In genomic region chr2:214587442-214587841, GRCh38 we compare ENCODE assay signal across 1 cellular context.
TF ChIP-seq lines count a peak whose summit lies in the region.

No MANE protein-coding gene starts in this region.

TF ChIP-seq in HepG2, 621 proteins besides CTCF, POLR2A, EP300 and RAD21 (continued from another document):
- TF ChIP-seq, protein P1, sequence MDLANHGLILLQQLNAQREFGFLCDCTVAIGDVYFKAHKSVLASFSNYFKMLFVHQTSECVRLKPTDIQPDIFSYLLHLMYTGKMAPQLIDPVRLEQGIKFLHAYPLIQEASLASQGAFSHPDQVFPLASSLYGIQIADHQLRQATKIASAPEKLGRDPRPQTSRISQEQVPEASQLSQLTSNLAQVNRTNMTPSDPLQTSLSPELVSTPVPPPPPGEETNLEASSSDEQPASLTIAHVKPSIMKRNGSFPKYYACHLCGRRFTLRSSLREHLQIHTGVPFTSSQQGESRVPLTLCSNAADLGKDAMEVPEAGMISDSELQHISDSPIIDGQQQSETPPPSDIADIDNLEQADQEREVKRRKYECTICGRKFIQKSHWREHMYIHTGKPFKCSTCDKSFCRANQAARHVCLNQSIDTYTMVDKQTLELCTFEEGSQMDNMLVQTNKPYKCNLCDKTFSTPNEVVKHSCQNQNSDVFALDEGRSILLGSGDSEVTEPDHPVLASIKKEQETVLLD (CRISPR knock-in tag; IDR thresholded peaks at IDR 0.05; ENCODE audit: low read depth), result no peak
- TF ChIP-seq STAG1 (CRISPR knock-in tag; IDR thresholded peaks at IDR 0.05), result peak; percentile 8; the same call in 1 of the 2 replicates
- no peak for TF ChIP-seq ONECUT2 (CRISPR knock-in tag; IDR thresholded peaks at IDR 0.05)
- no peak for TF ChIP-seq HOXA3 (CRISPR knock-in tag; IDR thresholded peaks at IDR 0.05)
- TF ChIP-seq TBX3 (IDR thresholded peaks at IDR 0.05; ENCODE audit: borderline replicate concordance), result no peak
